ENCODE assay signal across 1 cellular context in the genomic region with DNA sequence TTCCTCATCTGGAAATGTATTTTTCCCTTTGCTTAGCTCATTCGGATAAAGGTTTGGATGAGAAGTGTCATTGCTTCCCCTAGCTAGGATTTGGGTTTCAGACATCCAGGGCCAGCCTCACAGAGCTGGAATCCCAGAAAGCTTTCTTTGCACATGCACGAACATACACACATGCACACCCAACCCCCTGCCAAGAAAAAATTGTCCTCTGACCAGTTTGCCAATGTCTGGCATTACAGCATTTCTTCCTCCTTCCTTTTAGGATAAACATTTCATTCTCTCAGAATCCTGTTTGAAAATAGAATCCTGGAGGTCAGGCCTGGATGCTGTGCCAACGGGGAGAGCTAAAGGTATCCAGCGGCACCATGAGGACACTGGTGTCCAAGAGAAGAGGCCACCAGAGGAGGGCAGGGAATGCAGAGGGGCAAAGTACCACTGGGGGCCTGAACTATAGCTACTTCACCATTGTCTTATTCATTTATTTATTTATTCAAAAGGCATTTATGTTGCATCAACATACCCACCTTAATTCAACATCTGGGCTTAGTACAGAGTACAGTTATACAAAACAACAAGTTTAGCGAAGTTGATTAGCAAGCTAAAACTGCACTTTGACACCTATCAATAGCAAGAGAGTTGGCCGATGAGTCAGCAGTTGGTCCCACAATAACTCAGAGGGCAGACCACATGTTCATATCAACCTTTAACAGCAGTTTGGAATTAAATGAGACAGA.
A peak's percentile ranks its signal among the peaks of the same experiment; 100 is the strongest.
TF ChIP-seq lines count a peak whose summit lies in the region.

No MANE protein-coding gene starts in this region.

TF ChIP-seq in K562, 482 proteins besides CTCF, POLR2A, EP300 and RAD21 (continued from another document and continues in another):
- TF ChIP-seq PRPF4 (IDR thresholded peaks at IDR 0.05; ENCODE audit: insufficient read depth, low read depth, low read length, poor library complexity, severe bottlenecking), result no peak
- TF ChIP-seq, protein P1, sequence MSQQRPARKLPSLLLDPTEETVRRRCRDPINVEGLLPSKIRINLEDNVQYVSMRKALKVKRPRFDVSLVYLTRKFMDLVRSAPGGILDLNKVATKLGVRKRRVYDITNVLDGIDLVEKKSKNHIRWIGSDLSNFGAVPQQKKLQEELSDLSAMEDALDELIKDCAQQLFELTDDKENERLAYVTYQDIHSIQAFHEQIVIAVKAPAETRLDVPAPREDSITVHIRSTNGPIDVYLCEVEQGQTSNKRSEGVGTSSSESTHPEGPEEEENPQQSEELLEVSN (IDR thresholded peaks at IDR 0.05; ENCODE audit: borderline replicate concordance in 1 of 2, extremely low read depth in 1 of 2, insufficient read depth in 1 of 2, insufficient read length in 1 of 2, low read depth in 1 of 2, low read length in 1 of 2, poor library complexity in 1 of 2, severe bottlenecking in 1 of 2), result no peak
- TF ChIP-seq MYNN (IDR thresholded peaks at IDR 0.05), result no peak
- no peak for TF ChIP-seq MYNN (CRISPR knock-in tag; IDR thresholded peaks at IDR 0.05)
- no peak for TF ChIP-seq ZNF431 (CRISPR knock-in tag; IDR thresholded peaks at IDR 0.05)
- TF ChIP-seq ZFPM2 (CRISPR knock-in tag; IDR thresholded peaks at IDR 0.05), result no peak
- TF ChIP-seq SMARCC2 (IDR thresholded peaks at IDR 0.05; ENCODE audit: low read depth), result no peak
- TF ChIP-seq CBX1 (IDR thresholded peaks at IDR 0.05; ENCODE audit: low read depth), result no peak
- TF ChIP-seq NONO (IDR thresholded peaks at IDR 0.05; ENCODE audit: low read depth in 2 of 2, low read length in 1 of 2), result no peak
- TF ChIP-seq CHD1 (IDR thresholded peaks at IDR 0.05; ENCODE audit: low read length), result no peak
- TF ChIP-seq, protein P2, sequence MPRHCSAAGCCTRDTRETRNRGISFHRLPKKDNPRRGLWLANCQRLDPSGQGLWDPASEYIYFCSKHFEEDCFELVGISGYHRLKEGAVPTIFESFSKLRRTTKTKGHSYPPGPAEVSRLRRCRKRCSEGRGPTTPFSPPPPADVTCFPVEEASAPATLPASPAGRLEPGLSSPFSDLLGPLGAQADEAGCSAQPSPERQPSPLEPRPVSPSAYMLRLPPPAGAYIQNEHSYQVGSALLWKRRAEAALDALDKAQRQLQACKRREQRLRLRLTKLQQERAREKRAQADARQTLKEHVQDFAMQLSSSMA (CRISPR knock-in tag; IDR thresholded peaks at IDR 0.05), result no peak
- no peak for TF ChIP-seq KDM2B (CRISPR knock-in tag; IDR thresholded peaks at IDR 0.05)
- TF ChIP-seq GABPA (tag; conservative IDR thresholded peaks at IDR 0.05; ENCODE audit: low read depth), result no peak
- peak; percentile 87 for TF ChIP-seq MAFK (IDR thresholded peaks at IDR 0.05; ENCODE audit: low read length)
- no peak for TF ChIP-seq RBM14 (IDR thresholded peaks at IDR 0.05; ENCODE audit: borderline replicate concordance, insufficient read depth, low read depth, low read length)
- TF ChIP-seq, protein P3, sequence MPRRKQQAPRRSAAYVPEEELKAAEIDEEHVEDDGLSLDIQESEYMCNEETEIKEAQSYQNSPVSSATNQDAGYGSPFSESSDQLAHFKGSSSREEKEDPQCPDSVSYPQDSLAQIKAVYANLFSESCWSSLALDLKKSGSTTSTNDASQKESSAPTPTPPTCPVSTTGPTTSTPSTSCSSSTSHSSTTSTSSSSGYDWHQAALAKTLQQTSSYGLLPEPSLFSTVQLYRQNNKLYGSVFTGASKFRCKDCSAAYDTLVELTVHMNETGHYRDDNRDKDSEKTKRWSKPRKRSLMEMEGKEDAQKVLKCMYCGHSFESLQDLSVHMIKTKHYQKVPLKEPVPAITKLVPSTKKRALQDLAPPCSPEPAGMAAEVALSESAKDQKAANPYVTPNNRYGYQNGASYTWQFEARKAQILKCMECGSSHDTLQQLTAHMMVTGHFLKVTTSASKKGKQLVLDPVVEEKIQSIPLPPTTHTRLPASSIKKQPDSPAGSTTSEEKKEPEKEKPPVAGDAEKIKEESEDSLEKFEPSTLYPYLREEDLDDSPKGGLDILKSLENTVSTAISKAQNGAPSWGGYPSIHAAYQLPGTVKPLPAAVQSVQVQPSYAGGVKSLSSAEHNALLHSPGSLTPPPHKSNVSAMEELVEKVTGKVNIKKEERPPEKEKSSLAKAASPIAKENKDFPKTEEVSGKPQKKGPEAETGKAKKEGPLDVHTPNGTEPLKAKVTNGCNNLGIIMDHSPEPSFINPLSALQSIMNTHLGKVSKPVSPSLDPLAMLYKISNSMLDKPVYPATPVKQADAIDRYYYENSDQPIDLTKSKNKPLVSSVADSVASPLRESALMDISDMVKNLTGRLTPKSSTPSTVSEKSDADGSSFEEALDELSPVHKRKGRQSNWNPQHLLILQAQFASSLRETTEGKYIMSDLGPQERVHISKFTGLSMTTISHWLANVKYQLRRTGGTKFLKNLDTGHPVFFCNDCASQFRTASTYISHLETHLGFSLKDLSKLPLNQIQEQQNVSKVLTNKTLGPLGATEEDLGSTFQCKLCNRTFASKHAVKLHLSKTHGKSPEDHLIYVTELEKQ (CRISPR knock-in tag; IDR thresholded peaks at IDR 0.05), result no peak
- TF ChIP-seq MTA3 (IDR thresholded peaks at IDR 0.05; ENCODE audit: borderline replicate concordance), result 0 out of 2 replicates have a peak, but pooled peaks have one; percentile 53
- TF ChIP-seq, protein P4, sequence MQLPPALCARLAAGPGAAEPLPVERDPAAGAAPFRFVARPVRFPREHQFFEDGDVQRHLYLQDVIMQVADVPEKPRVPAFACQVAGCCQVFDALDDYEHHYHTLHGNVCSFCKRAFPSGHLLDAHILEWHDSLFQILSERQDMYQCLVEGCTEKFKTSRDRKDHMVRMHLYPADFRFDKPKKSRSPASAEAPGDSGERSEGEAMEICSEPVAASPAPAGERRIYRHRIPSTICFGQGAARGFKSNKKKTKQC (CRISPR knock-in tag; IDR thresholded peaks at IDR 0.05), result no peak
- TF ChIP-seq FOXA1 (IDR thresholded peaks at IDR 0.05; ENCODE audit: borderline replicate concordance), result no peak
- TF ChIP-seq POLR2H (tag; IDR thresholded peaks at IDR 0.05; ENCODE audit: low read depth), result no peak
- no peak for TF ChIP-seq ZBED1 (IDR thresholded peaks at IDR 0.05)
- TF ChIP-seq, protein P5, sequence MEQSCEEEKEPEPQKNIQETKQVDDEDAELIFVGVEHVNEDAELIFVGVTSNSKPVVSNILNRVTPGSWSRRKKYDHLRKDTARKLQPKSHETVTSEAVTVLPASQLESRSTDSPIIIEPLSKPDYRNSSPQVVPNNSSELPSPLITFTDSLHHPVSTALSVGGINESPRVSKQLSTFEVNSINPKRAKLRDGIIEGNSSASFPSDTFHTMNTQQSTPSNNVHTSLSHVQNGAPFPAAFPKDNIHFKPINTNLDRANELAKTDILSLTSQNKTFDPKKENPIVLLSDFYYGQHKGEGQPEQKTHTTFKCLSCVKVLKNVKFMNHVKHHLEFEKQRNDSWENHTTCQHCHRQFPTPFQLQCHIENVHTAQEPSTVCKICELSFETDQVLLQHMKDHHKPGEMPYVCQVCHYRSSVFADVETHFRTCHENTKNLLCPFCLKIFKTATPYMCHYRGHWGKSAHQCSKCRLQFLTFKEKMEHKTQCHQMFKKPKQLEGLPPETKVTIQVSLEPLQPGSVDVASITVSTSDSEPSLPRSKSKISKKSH (CRISPR knock-in tag; IDR thresholded peaks at IDR 0.05), result no peak
- TF ChIP-seq RBM25 (IDR thresholded peaks at IDR 0.05; ENCODE audit: low read depth, low read length, severe bottlenecking), result no peak
- no peak for TF ChIP-seq OTX1 (CRISPR knock-in tag; IDR thresholded peaks at IDR 0.05)
- TF ChIP-seq, protein P6, sequence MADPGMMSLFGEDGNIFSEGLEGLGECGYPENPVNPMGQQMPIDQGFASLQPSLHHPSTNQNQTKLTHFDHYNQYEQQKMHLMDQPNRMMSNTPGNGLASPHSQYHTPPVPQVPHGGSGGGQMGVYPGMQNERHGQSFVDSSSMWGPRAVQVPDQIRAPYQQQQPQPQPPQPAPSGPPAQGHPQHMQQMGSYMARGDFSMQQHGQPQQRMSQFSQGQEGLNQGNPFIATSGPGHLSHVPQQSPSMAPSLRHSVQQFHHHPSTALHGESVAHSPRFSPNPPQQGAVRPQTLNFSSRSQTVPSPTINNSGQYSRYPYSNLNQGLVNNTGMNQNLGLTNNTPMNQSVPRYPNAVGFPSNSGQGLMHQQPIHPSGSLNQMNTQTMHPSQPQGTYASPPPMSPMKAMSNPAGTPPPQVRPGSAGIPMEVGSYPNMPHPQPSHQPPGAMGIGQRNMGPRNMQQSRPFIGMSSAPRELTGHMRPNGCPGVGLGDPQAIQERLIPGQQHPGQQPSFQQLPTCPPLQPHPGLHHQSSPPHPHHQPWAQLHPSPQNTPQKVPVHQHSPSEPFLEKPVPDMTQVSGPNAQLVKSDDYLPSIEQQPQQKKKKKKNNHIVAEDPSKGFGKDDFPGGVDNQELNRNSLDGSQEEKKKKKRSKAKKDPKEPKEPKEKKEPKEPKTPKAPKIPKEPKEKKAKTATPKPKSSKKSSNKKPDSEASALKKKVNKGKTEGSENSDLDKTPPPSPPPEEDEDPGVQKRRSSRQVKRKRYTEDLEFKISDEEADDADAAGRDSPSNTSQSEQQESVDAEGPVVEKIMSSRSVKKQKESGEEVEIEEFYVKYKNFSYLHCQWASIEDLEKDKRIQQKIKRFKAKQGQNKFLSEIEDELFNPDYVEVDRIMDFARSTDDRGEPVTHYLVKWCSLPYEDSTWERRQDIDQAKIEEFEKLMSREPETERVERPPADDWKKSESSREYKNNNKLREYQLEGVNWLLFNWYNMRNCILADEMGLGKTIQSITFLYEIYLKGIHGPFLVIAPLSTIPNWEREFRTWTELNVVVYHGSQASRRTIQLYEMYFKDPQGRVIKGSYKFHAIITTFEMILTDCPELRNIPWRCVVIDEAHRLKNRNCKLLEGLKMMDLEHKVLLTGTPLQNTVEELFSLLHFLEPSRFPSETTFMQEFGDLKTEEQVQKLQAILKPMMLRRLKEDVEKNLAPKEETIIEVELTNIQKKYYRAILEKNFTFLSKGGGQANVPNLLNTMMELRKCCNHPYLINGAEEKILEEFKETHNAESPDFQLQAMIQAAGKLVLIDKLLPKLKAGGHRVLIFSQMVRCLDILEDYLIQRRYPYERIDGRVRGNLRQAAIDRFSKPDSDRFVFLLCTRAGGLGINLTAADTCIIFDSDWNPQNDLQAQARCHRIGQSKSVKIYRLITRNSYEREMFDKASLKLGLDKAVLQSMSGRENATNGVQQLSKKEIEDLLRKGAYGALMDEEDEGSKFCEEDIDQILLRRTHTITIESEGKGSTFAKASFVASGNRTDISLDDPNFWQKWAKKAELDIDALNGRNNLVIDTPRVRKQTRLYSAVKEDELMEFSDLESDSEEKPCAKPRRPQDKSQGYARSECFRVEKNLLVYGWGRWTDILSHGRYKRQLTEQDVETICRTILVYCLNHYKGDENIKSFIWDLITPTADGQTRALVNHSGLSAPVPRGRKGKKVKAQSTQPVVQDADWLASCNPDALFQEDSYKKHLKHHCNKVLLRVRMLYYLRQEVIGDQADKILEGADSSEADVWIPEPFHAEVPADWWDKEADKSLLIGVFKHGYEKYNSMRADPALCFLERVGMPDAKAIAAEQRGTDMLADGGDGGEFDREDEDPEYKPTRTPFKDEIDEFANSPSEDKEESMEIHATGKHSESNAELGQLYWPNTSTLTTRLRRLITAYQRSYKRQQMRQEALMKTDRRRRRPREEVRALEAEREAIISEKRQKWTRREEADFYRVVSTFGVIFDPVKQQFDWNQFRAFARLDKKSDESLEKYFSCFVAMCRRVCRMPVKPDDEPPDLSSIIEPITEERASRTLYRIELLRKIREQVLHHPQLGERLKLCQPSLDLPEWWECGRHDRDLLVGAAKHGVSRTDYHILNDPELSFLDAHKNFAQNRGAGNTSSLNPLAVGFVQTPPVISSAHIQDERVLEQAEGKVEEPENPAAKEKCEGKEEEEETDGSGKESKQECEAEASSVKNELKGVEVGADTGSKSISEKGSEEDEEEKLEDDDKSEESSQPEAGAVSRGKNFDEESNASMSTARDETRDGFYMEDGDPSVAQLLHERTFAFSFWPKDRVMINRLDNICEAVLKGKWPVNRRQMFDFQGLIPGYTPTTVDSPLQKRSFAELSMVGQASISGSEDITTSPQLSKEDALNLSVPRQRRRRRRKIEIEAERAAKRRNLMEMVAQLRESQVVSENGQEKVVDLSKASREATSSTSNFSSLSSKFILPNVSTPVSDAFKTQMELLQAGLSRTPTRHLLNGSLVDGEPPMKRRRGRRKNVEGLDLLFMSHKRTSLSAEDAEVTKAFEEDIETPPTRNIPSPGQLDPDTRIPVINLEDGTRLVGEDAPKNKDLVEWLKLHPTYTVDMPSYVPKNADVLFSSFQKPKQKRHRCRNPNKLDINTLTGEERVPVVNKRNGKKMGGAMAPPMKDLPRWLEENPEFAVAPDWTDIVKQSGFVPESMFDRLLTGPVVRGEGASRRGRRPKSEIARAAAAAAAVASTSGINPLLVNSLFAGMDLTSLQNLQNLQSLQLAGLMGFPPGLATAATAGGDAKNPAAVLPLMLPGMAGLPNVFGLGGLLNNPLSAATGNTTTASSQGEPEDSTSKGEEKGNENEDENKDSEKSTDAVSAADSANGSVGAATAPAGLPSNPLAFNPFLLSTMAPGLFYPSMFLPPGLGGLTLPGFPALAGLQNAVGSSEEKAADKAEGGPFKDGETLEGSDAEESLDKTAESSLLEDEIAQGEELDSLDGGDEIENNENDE (IDR thresholded peaks at IDR 0.05; ENCODE audit: low read depth, low read length), result no peak
- TF ChIP-seq NR2C1 (IDR thresholded peaks at IDR 0.05), result no peak
- no peak for TF ChIP-seq NR2C1 (tag; IDR thresholded peaks at IDR 0.05)
- no peak for TF ChIP-seq CXXC5 (CRISPR knock-in tag; IDR thresholded peaks at IDR 0.05)
- TF ChIP-seq PPARD (CRISPR knock-in tag; IDR thresholded peaks at IDR 0.05), result no peak
- TF ChIP-seq, protein P7, sequence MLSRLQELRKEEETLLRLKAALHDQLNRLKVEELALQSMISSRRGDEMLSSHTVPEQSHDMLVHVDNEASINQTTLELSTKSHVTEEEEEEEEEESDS (CRISPR knock-in tag; IDR thresholded peaks at IDR 0.05), result no peak
- TF ChIP-seq PHTF2 (CRISPR knock-in tag; IDR thresholded peaks at IDR 0.05), result no peak
- TF ChIP-seq ESRRB (CRISPR knock-in tag; IDR thresholded peaks at IDR 0.05; ENCODE audit: borderline replicate concordance), result no peak
- no peak for TF ChIP-seq TEAD2 (tag; IDR thresholded peaks at IDR 0.05)
- TF ChIP-seq EHMT2 (IDR thresholded peaks at IDR 0.05), result no peak
- TF ChIP-seq HNRNPLL (IDR thresholded peaks at IDR 0.05; ENCODE audit: low read depth, low read length, poor library complexity, severe bottlenecking), result no peak
- TF ChIP-seq HDAC2 (IDR thresholded peaks at IDR 0.05), result no peak
- TF ChIP-seq STAT5A (IDR thresholded peaks at IDR 0.05; ENCODE audit: borderline replicate concordance, low read length), result peak; percentile 79
- TF ChIP-seq MAFG (tag; conservative IDR thresholded peaks at IDR 0.05), result peak; percentile 94
- no peak for TF ChIP-seq SMC3 (conservative IDR thresholded peaks at IDR 0.05; ENCODE audit: insufficient read depth, low read depth, low read length)
- TF ChIP-seq KLF6 (CRISPR knock-in tag; IDR thresholded peaks at IDR 0.05; ENCODE audit: borderline replicate concordance), result no peak
- no peak for TF ChIP-seq ZNF644 (tag; IDR thresholded peaks at IDR 0.05; ENCODE audit: low read depth)
- no peak for TF ChIP-seq PHF20 (IDR thresholded peaks at IDR 0.05; ENCODE audit: partially characterized antibody)
- no peak for TF ChIP-seq ETV1 (tag; conservative IDR thresholded peaks at IDR 0.05; ENCODE audit: low read depth)
- TF ChIP-seq PCBP1 (IDR thresholded peaks at IDR 0.05; ENCODE audit: low read depth, low read length, poor library complexity, severe bottlenecking), result no peak
- TF ChIP-seq ZNF41 (CRISPR knock-in tag; conservative IDR thresholded peaks at IDR 0.05), result no peak
- TF ChIP-seq TAL1 (IDR thresholded peaks at IDR 0.05), result peak; percentile 65; the same call in 1 of the 2 replicates
- TF ChIP-seq, protein P8, sequence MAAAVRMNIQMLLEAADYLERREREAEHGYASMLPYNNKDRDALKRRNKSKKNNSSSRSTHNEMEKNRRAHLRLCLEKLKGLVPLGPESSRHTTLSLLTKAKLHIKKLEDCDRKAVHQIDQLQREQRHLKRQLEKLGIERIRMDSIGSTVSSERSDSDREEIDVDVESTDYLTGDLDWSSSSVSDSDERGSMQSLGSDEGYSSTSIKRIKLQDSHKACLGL (CRISPR knock-in tag; IDR thresholded peaks at IDR 0.05; ENCODE audit: borderline replicate concordance, poor library complexity, severe bottlenecking), result no peak
